1 cellular context compared by ENCODE assay signal in genomic region chr7:41470081-41470480, GRCh38.
TF ChIP-seq lines count a peak whose summit lies in the region.

No MANE protein-coding gene starts in this region.

TF ChIP-seq in WTC11, 78 proteins besides CTCF, POLR2A, EP300 and RAD21:
- TF ChIP-seq ESRRA (CRISPR knock-in tag; IDR thresholded peaks at IDR 0.05; ENCODE audit: borderline replicate concordance) (no peak), MYBL2 (CRISPR knock-in tag; IDR thresholded peaks at IDR 0.05) (no peak), ZNF263 (CRISPR knock-in tag; IDR thresholded peaks at IDR 0.05; ENCODE audit: low read depth) (no peak), ZNF232 (CRISPR knock-in tag; IDR thresholded peaks at IDR 0.05) (no peak)
- TF ChIP-seq, protein P1, sequence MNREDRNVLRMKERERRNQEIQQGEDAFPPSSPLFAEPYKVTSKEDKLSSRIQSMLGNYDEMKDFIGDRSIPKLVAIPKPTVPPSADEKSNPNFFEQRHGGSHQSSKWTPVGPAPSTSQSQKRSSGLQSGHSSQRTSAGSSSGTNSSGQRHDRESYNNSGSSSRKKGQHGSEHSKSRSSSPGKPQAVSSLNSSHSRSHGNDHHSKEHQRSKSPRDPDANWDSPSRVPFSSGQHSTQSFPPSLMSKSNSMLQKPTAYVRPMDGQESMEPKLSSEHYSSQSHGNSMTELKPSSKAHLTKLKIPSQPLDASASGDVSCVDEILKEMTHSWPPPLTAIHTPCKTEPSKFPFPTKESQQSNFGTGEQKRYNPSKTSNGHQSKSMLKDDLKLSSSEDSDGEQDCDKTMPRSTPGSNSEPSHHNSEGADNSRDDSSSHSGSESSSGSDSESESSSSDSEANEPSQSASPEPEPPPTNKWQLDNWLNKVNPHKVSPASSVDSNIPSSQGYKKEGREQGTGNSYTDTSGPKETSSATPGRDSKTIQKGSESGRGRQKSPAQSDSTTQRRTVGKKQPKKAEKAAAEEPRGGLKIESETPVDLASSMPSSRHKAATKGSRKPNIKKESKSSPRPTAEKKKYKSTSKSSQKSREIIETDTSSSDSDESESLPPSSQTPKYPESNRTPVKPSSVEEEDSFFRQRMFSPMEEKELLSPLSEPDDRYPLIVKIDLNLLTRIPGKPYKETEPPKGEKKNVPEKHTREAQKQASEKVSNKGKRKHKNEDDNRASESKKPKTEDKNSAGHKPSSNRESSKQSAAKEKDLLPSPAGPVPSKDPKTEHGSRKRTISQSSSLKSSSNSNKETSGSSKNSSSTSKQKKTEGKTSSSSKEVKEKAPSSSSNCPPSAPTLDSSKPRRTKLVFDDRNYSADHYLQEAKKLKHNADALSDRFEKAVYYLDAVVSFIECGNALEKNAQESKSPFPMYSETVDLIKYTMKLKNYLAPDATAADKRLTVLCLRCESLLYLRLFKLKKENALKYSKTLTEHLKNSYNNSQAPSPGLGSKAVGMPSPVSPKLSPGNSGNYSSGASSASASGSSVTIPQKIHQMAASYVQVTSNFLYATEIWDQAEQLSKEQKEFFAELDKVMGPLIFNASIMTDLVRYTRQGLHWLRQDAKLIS (CRISPR knock-in tag; IDR thresholded peaks at IDR 0.05; ENCODE audit: borderline replicate concordance): no peak
- TF ChIP-seq, protein P2, sequence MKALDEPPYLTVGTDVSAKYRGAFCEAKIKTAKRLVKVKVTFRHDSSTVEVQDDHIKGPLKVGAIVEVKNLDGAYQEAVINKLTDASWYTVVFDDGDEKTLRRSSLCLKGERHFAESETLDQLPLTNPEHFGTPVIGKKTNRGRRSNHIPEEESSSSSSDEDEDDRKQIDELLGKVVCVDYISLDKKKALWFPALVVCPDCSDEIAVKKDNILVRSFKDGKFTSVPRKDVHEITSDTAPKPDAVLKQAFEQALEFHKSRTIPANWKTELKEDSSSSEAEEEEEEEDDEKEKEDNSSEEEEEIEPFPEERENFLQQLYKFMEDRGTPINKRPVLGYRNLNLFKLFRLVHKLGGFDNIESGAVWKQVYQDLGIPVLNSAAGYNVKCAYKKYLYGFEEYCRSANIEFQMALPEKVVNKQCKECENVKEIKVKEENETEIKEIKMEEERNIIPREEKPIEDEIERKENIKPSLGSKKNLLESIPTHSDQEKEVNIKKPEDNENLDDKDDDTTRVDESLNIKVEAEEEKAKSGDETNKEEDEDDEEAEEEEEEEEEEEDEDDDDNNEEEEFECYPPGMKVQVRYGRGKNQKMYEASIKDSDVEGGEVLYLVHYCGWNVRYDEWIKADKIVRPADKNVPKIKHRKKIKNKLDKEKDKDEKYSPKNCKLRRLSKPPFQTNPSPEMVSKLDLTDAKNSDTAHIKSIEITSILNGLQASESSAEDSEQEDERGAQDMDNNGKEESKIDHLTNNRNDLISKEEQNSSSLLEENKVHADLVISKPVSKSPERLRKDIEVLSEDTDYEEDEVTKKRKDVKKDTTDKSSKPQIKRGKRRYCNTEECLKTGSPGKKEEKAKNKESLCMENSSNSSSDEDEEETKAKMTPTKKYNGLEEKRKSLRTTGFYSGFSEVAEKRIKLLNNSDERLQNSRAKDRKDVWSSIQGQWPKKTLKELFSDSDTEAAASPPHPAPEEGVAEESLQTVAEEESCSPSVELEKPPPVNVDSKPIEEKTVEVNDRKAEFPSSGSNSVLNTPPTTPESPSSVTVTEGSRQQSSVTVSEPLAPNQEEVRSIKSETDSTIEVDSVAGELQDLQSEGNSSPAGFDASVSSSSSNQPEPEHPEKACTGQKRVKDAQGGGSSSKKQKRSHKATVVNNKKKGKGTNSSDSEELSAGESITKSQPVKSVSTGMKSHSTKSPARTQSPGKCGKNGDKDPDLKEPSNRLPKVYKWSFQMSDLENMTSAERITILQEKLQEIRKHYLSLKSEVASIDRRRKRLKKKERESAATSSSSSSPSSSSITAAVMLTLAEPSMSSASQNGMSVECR (CRISPR knock-in tag; IDR thresholded peaks at IDR 0.05; ENCODE audit: borderline replicate concordance): no peak
